Comparison of ENCODE assay signal across 8 cellular contexts in the genomic region with DNA sequence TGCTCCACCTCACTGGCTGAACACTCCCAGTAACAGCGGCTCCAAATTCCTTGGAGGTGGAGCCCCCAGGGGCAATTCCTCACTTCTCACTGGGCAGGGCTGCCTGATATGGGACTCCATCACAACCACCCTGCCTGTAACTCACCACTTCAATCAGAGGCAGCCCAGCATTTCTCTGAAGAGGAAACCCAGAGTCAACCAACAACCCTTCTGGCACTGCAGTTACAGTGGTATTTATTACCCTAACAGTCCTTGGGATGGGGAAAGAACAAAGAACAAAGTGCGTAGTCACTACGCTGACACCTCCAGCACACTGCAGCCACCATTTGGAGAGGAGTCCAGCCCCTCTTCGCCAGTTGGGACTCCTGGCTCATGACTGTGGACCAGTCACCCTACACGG.
"Had no signal": no experiment of that assay in that cellular context is flagged by ENCODE, and none has a peak within 500 bp of the region (broad histone marks: within the 10 kb centered on the region; RNA-seq: fewer than 3 reads in every experiment).

No MANE protein-coding gene starts in this region.

- H3K9me3 ChIP-seq: HAP-1 had no signal

- H2AFZ ChIP-seq: GM23248 had no signal

- H3K9ac ChIP-seq: GM23248, KMS-11 had no signal

- H3K4me2 ChIP-seq: KMS-11 had no signal

- H3K4me3 ChIP-seq: GM23248, HAP-1 had no signal

- H3K4me1 ChIP-seq: HAP-1 had no signal

- H3K27ac ChIP-seq: GM23248, KMS-11 had no signal

- H3K36me3 ChIP-seq: HAP-1 had no signal

- DNase-seq: GM23248, GOT3, H7, HFFc6, KBM-7 had no signal

- ATAC-seq: HCT116 had no signal
